8 cellular contexts compared by ENCODE assay signal in the genomic region with DNA sequence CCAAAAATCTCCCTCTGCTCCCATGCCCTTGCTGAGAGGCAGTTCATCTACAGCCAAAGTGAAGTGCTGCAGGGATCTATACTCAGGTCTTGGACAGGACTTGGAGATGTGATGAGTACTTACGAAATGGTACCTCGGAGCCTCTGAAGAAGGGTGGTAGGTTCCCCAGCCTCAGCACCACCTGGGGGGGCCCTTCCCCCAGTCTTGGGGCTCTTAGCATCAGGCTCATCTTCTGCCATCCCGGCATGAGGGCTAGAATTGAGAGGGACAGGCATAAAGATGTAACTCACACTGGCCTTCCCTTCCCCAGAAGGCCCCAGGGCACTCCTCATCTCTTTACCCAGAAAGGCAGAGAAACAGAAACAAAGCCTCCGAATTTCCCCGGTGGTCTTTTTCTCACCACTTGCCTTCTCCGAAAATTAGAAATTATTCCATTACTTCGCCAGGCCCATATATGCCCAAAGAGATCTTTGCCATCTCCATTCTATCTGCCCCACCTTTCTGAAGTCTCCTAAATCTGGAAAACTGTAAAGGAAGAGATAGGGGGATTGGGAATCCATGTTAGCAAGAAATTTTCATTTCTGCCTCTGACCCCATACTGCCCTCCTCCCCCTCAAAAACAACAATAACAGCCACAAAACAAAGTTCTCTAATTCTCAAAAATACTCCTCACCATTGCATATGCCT. TPM values are rescaled to one million over a fixed set of nuclear protein-coding genes. Genes with fewer than 3 reads are reported as not detected.
A peak's percentile ranks its signal among the peaks of the same experiment; 100 is the strongest.
DNase-seq lines count a peak whose midpoint lies in the region; ATAC-seq and TF ChIP-seq lines count a peak whose summit lies in the region.

No MANE protein-coding gene starts in this region.

- no peaks in the 10 kb centered on the region for H3K9me3 Mint-ChIP-seq in activated naive CD4-positive, alpha-beta T cell treated with anti-CD3 and anti-CD28 coated beads, Interleukin-2, amount 50 U/mL, for 24 hours

- H2AK5ac ChIP-seq in mesendoderm (ENCODE audit: low read length), result no peak overlapping the region

- no CpG with 5 or more reads among the region's 7 CpGs for WGBS in mesendoderm (ENCODE audit: extremely low coverage, insufficient coverage, low lambda C conversion rate)

- H3K18ac ChIP-seq in mesendoderm (ENCODE audit: low read length), result peak overlapping the region; percentile 83

- H4K5ac ChIP-seq in mesendoderm (ENCODE audit: low read length), result no peak overlapping the region

- no peaks in the 10 kb centered on the region for H3K9me3 ChIP-seq in upper lobe of right lung

- H2BK120ac ChIP-seq in mesendoderm (ENCODE audit: low read depth, low read length), result no peak overlapping the region

- H3K79me2 ChIP-seq in mesendoderm (ENCODE audit: control insufficient read depth, insufficient read depth, low read length), result peaks cover 6% of the 10 kb centered on the region

- in situ Hi-C loops in brain microvascular endothelial cell (cut with HindIII; ENCODE audit: low pct_ligation_motif_present, low sequenced_read_pairs), result no loop called here

- H3K27ac ChIP-seq in brain microvascular endothelial cell (peak overlapping the region; percentile 96), mesendoderm (ENCODE audit: low read depth, low read length) (peak overlapping the region; percentile 95), upper lobe of right lung (peak overlapping the region; percentile 93)

- ATAC-seq in upper lobe of right lung, result no peak
- ATAC-seq in HG02623 (IDR thresholded peaks at IDR 0.05; ENCODE audit: unreplicated experiment), result no peak
- ATAC-seq in HG02588 (IDR thresholded peaks at IDR 0.05; ENCODE audit: unreplicated experiment), result no peak

- no peak overlapping the region for H4K8ac ChIP-seq in mesendoderm (ENCODE audit: low read depth, low read length)

- peak overlapping the region; percentile 87 for H3K4me2 ChIP-seq in mesendoderm (ENCODE audit: low read length)

- H2BK15ac ChIP-seq in mesendoderm (replicated peaks; ENCODE audit: low read depth), result no peak overlapping the region

- peaks cover 10% of the 10 kb centered on the region for H3K36me3 Mint-ChIP-seq in activated naive CD4-positive, alpha-beta T cell treated with anti-CD3 and anti-CD28 coated beads, Interleukin-2, amount 50 U/mL, for 24 hours

- no peak overlapping the region for H3K23ac ChIP-seq in mesendoderm (ENCODE audit: low read length)

- peak overlapping the region; percentile 99 for H3K27ac Mint-ChIP-seq in activated naive CD4-positive, alpha-beta T cell treated with anti-CD3 and anti-CD28 coated beads, Interleukin-2, amount 50 U/mL, for 24 hours

- H3K56ac ChIP-seq in mesendoderm (ENCODE audit: low read length), result peak overlapping the region; percentile 97

- no peak for DNase-seq in activated naive CD4-positive, alpha-beta T cell treated with anti-CD3 and anti-CD28 coated beads, Interleukin-2, amount 50 U/mL, for 16 hours
- DNase-seq in brain microvascular endothelial cell (no peak), mesendoderm (peak; percentile 16), upper lobe of right lung (no peak), NCI-H82 treated with DMSO at 0.1 percent for 48 hours (lab: John Stamatoyannopoulos, UW; ENCODE audit: unreplicated experiment) (no peak)

- H3K4me1 ChIP-seq in mesendoderm (ENCODE audit: control insufficient read depth, low read depth, low read length), result peaks cover 9% of the 10 kb centered on the region
- H3K4me1 ChIP-seq in upper lobe of right lung, result peaks cover 14% of the 10 kb centered on the region

- H3K79me1 ChIP-seq in mesendoderm (ENCODE audit: low read length), result peaks cover 8% of the 10 kb centered on the region

- peak overlapping the region; percentile 41 for H3K4ac ChIP-seq in mesendoderm (ENCODE audit: low read depth, low read length)

- H3K27me3 ChIP-seq in brain microvascular endothelial cell (replicated peaks) (no peaks in the 10 kb centered on the region), mesendoderm (ENCODE audit: insufficient read depth, low read length, poor library complexity) (no peaks in the 10 kb centered on the region), upper lobe of right lung (no peaks in the 10 kb centered on the region)

- TF ChIP-seq CTCF in brain microvascular endothelial cell (IDR thresholded peaks at IDR 0.05; ENCODE audit: low read depth, low read length, missing control alignments), result no peak
- no peak for TF ChIP-seq CTCF in upper lobe of right lung (IDR thresholded peaks at IDR 0.05)

- intact Hi-C loops in upper lobe of right lung (cut with DNase I), result no loop called here

- H3K36me3 ChIP-seq in brain microvascular endothelial cell (replicated peaks), result peaks cover 23% of the 10 kb centered on the region
- H3K36me3 ChIP-seq in mesendoderm (ENCODE audit: control insufficient read depth, insufficient read depth, low read length), result peaks cover 4% of the 10 kb centered on the region
- H3K36me3 ChIP-seq in upper lobe of right lung, result peaks cover 19% of the 10 kb centered on the region

- H2BK5ac ChIP-seq in mesendoderm (ENCODE audit: low read length), result peak overlapping the region; percentile 70

- H3K4me3 ChIP-seq in brain microvascular endothelial cell (ENCODE audit: low read depth, low read length) (peak overlapping the region; percentile 85), mesendoderm (ENCODE audit: low read length) (peak overlapping the region; percentile 86), upper lobe of right lung (peak overlapping the region; percentile 76)

- peak overlapping the region; percentile 94 for H3K4me3 Mint-ChIP-seq in activated naive CD4-positive, alpha-beta T cell treated with anti-CD3 and anti-CD28 coated beads, Interleukin-2, amount 50 U/mL, for 24 hours

- peaks cover 45% of the 10 kb centered on the region for H3K4me1 Mint-ChIP-seq in activated naive CD4-positive, alpha-beta T cell treated with anti-CD3 and anti-CD28 coated beads, Interleukin-2, amount 50 U/mL, for 24 hours

- no peaks in the 10 kb centered on the region for H3K27me3 Mint-ChIP-seq in activated naive CD4-positive, alpha-beta T cell treated with anti-CD3 and anti-CD28 coated beads, Interleukin-2, amount 50 U/mL, for 24 hours

- H3K9ac ChIP-seq in mesendoderm (ENCODE audit: low read length), result peak overlapping the region; percentile 91

RNA-seq across cellular contexts. Expression of gene RFX5, which starts 0.8 kb away (rescaled TPM):
- polyA plus RNA-seq in mesendoderm (2013, experiment 1 of 2), result 24.0 TPM
- 25.6 TPM for polyA plus RNA-seq in mesendoderm (2013, experiment 2 of 2)
- 45.8 TPM for total RNA-seq in upper lobe of right lung

RNA-seq across cellular contexts. Expression of gene PI4KB, which starts 19.0 kb away (rescaled TPM):
- 17.0 TPM for polyA plus RNA-seq in mesendoderm (2013, experiment 1 of 2)
- polyA plus RNA-seq in mesendoderm (2013, experiment 2 of 2), result 17.2 TPM
- total RNA-seq in upper lobe of right lung, result 65.0 TPM

RNA-seq across cellular contexts. Expression of gene SELENBP1, which starts 26.3 kb away (rescaled TPM):
- 8.0 TPM for polyA plus RNA-seq in mesendoderm (2013, experiment 1 of 2)
- polyA plus RNA-seq in mesendoderm (2013, experiment 2 of 2), result 8.6 TPM
- total RNA-seq in upper lobe of right lung, result 321 TPM

RNA-seq across cellular contexts. Expression of gene PSMB4, which starts 53.1 kb away (rescaled TPM):
- 511 TPM for polyA plus RNA-seq in mesendoderm (2013, experiment 1 of 2)
- 518 TPM for polyA plus RNA-seq in mesendoderm (2013, experiment 2 of 2)
- 177 TPM for total RNA-seq in upper lobe of right lung
